In the genomic region with DNA sequence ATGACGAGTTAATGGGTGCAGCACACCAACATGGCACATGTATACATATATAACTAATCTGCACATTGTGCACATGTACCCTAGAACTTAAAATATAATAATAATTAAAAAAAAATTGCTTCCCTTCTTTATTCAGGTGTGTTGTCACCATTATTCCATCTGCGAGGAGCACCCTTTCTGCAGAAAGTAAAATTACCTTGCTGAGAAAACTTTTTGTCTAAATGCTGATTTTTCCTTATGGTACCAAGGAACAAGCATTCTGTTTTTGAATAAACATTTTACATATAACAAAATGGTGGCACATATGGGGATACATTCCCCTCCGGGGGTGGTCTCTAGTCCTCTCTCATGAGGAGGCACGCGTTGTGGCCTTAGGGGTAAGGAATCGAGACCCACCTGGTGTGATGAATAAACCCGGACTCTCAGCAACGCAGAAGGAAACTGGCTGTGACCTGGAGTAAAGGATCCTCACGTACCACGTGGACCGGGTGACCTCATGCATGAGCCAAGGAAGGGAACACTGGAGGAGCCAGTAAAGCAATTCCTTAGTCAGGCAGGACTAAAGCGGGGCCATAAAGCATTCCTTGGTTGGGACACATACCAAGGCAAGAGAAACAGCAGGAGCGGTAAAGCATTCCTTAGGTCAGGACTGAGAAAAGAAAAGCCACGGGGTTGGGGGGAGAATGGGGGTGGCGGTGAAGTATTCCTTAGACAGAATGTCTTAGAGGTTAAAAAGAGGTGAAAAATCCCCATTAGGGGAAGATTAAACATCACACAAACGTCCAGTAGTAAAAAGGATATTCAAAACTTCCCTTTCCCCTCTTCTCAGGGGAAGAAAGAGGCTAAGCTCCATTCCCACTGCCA, we compare ENCODE assay signal across 15 cellular contexts.
"Had no signal": no experiment of that assay in that cellular context is flagged by ENCODE, and none has a peak within 500 bp of the region (broad histone marks: within the 10 kb centered on the region; RNA-seq: fewer than 3 reads in every experiment).

No MANE protein-coding gene starts in this region.

- H3K4me1 ChIP-seq: thyroid gland had no signal

- H3K27me3 ChIP-seq: thyroid gland, vagina had no signal

- H3K4me3 ChIP-seq: esophagus muscularis mucosa, lower lobe of right lung, thyroid gland, vagina had no signal

- H3K36me3 Mint-ChIP-seq: activated naive CD4-positive, alpha-beta T cell treated with anti-CD3 and anti-CD28 coated beads, Interleukin-2, amount 10 ng/mL, durations not matched to agents 7 days and 5 days had no signal

- DNase-seq: activated CD4-positive, alpha-beta T cell treated with anti-CD3 and anti-CD28 coated beads, Interleukin-2, amount 10 ng/mL, durations not matched to agents 24 days and 14 days; activated CD8-positive, alpha-beta memory T cell treated with anti-CD3 and anti-CD28 coated beads, Interleukin-2, amount 50 U/mL, for 4 hours; activated naive CD4-positive, alpha-beta T cell treated with anti-CD3 and anti-CD28 coated beads, Interleukin-2, amount 10 ng/mL, durations not matched to agents 7 days and 5 days; activated T-cell treated with anti-CD3 and anti-CD28 coated beads, Interleukin-2, amount 50 U/mL, for 4 hours; cerebellar nuclear complex; effector CD8-positive, alpha-beta T cell; lower lobe of right lung; naive thymus-derived CD8-positive, alpha-beta T cell; stimulated activated CD8-positive, alpha-beta memory T cell treated with anti-CD3 and anti-CD28 coated beads, Interleukin-4, amount 100 ng/mL, for 48 hours; stimulated activated naive CD4-positive, alpha-beta T cell; T-helper 1 cell; T-helper 9 cell; thyroid gland had no signal

- H3K27ac ChIP-seq: esophagus muscularis mucosa, lower lobe of right lung, thyroid gland, vagina had no signal

- H3K9me3 ChIP-seq: thyroid gland, vagina had no signal

- H3K4me1 Mint-ChIP-seq: activated naive CD4-positive, alpha-beta T cell treated with anti-CD3 and anti-CD28 coated beads, Interleukin-2, amount 10 ng/mL, durations not matched to agents 7 days and 5 days had no signal

- H3K27ac Mint-ChIP-seq: activated CD4-positive, alpha-beta T cell treated with anti-CD3 and anti-CD28 coated beads, Interleukin-2, amount 10 ng/mL, durations not matched to agents 24 days and 14 days; activated naive CD4-positive, alpha-beta T cell treated with anti-CD3 and anti-CD28 coated beads, Interleukin-2, amount 10 ng/mL, durations not matched to agents 7 days and 5 days; naive thymus-derived CD8-positive, alpha-beta T cell had no signal

- H3K36me3 ChIP-seq: esophagus muscularis mucosa, lower lobe of right lung, thyroid gland, vagina had no signal

- H3K4me3 Mint-ChIP-seq: activated CD4-positive, alpha-beta T cell treated with anti-CD3 and anti-CD28 coated beads, Interleukin-2, amount 10 ng/mL, durations not matched to agents 24 days and 14 days; activated naive CD4-positive, alpha-beta T cell treated with anti-CD3 and anti-CD28 coated beads, Interleukin-2, amount 10 ng/mL, durations not matched to agents 7 days and 5 days; activated T-cell treated with anti-CD3 and anti-CD28 coated beads, Interleukin-2, amount 50 U/mL, for 4 hours; naive thymus-derived CD8-positive, alpha-beta T cell had no signal
